24 cellular contexts compared by ENCODE assay signal in the genomic region with DNA sequence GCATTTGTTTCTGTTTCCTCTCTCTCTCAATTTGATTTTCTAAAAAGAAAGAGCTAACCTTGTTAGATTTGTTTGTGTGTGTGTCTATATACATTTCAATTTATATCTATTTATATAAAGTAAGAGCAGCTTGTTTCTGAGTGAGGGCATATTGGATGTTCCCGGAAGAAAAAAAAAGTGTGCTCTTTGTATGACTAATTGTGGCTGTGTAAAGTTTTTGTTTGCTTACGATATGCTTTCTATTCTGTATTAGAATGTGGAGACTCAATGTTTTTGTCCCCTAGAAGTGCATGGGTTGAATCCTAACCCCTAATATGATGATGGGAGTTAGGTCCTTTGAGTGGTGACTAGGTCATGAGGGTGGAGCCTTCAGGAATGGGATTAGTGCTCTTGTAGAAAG.
DNase-seq lines count a peak whose midpoint lies in the region; ATAC-seq and TF ChIP-seq lines count a peak whose summit lies in the region.
"Had no signal": no experiment of that assay in that cellular context is flagged by ENCODE, and none has a peak within 500 bp of the region (broad histone marks: within the 10 kb centered on the region; RNA-seq: fewer than 3 reads in every experiment).

No MANE protein-coding gene starts in this region.

- peak overlapping the region; percentile 11 to 31 for H3K4me3 Mint-ChIP-seq in activated T-cell treated with anti-CD3 and anti-CD28 coated beads, Interleukin-2, amount 50 U/mL, for 72 hours
- H3K4me3 Mint-ChIP-seq: activated naive CD8-positive, alpha-beta T cell treated with anti-CD3 and anti-CD28 coated beads, Interleukin-2, amount 10 ng/mL, durations not matched to agents 7 days and 5 days; HFFc6 had no signal

- TF ChIP-seq CTCF in choroid plexus epithelial cell (conservative IDR thresholded peaks at IDR 0.05; ENCODE audit: low read depth, low read length) = no peak
- no peak for TF ChIP-seq CTCF in Peyer's patch (IDR thresholded peaks at IDR 0.05)

- H3K4me1 ChIP-seq in Peyer's patch = peaks cover 0 to 6% (median 0%) of the 10 kb centered on the region in 4 donors

- no peaks in the 10 kb centered on the region for H3K9me3 Mint-ChIP-seq in activated T-cell treated with anti-CD3 and anti-CD28 coated beads, Interleukin-2, amount 50 U/mL, for 72 hours
- H3K9me3 Mint-ChIP-seq: activated naive CD8-positive, alpha-beta T cell treated with anti-CD3 and anti-CD28 coated beads, Interleukin-2, amount 10 ng/mL, durations not matched to agents 7 days and 5 days; HFFc6 had no signal

- peaks cover 78% of the 10 kb centered on the region for H3K4me1 Mint-ChIP-seq in activated T-cell treated with anti-CD3 and anti-CD28 coated beads, Interleukin-2, amount 50 U/mL, for 72 hours (ENCODE audit: low read depth)

- ATAC-seq in activated T-cell treated with anti-CD3 and anti-CD28 coated beads, Interleukin-2, amount 50 U/mL, for 72 hours (replicated peaks in 1 of 2) = peak; percentile 34 to 46
- peak; percentile 33 for ATAC-seq in HG03442 (IDR thresholded peaks at IDR 0.05; ENCODE audit: unreplicated experiment)
- ATAC-seq in stimulated activated naive CD8-positive, alpha-beta T cell treated with anti-CD3 and anti-CD28 coated beads, Interleukin-15, Interleukin-2, amounts not matched to agents 100 U/mL and 50 U/mL, for 24 hours = peak; percentile 12
- no peak for ATAC-seq in HG03378 (IDR thresholded peaks at IDR 0.05; ENCODE audit: unreplicated experiment)
- ATAC-seq: esophagus mucosa, lower lobe of right lung, Panc1, sciatic nerve had no signal

- peak overlapping the region; percentile 80 for H3K27ac Mint-ChIP-seq in activated T-cell treated with anti-CD3 and anti-CD28 coated beads, Interleukin-2, amount 50 U/mL, for 72 hours
- H3K27ac Mint-ChIP-seq: activated naive CD8-positive, alpha-beta T cell treated with anti-CD3 and anti-CD28 coated beads, Interleukin-2, amount 10 ng/mL, durations not matched to agents 7 days and 5 days; HFFc6 had no signal

- H3K4me3 ChIP-seq in choroid plexus epithelial cell (ENCODE audit: low read depth, low read length) = no peak overlapping the region
- no peak overlapping the region for H3K4me3 ChIP-seq in Peyer's patch
- H3K4me3 ChIP-seq: cardiac muscle cell, lower lobe of right lung, ovary, SK-N-MC, stomach had no signal

- DNase-seq in activated T-cell treated with anti-CD3 and anti-CD28 coated beads, Interleukin-2, amount 50 U/mL, for 72 hours = no peak
- DNase-seq in activated T-cell treated with anti-CD3 and anti-CD28 coated beads, Interleukin-2, amount 50 U/mL, for 48 hours = no peak
- peak; percentile 57 for DNase-seq in choroid plexus epithelial cell (ENCODE audit: low read depth)
- no peak for DNase-seq in stimulated activated naive CD8-positive, alpha-beta T cell treated with anti-CD3 and anti-CD28 coated beads, Interleukin-15, Interleukin-2, amounts not matched to agents 100 U/mL and 50 U/mL, for 24 hours
- no peak for DNase-seq in Peyer's patch
- DNase-seq in activated gamma-delta T cell (lab: John Stamatoyannopoulos, UW) = no peak
- DNase-seq: activated CD4-positive, CD25-positive, alpha-beta regulatory T cell treated with anti-CD3 and anti-CD28 coated beads, Interleukin-2, amount 50 U/mL, for 72 hours; activated naive CD8-positive, alpha-beta T cell treated with anti-CD3 and anti-CD28 coated beads, Interleukin-2, amount 10 ng/mL, durations not matched to agents 7 days and 5 days; DMS 273 treated with DMSO at 0.1 percent for 48 hours; glutamatergic neuron; HFFc6; lower lobe of right lung; NCI-H1436 treated with DMSO at 0.1 percent for 48 hours; ovary; stimulated activated CD4-positive, alpha-beta T cell treated with anti-CD3 and anti-CD28 coated beads, Interleukin-1b, Interleukin-23, amount 100 ng/mL, for 48 hours; stomach had no signal

- no peaks in the 10 kb centered on the region for H3K27me3 ChIP-seq in Peyer's patch
- H3K27me3 ChIP-seq: cardiac muscle cell, ovary, stomach had no signal

- no peaks in the 10 kb centered on the region for H3K36me3 Mint-ChIP-seq in activated T-cell treated with anti-CD3 and anti-CD28 coated beads, Interleukin-2, amount 50 U/mL, for 72 hours (ENCODE audit: insufficient read depth in 2 of 2)
- H3K36me3 Mint-ChIP-seq: activated naive CD8-positive, alpha-beta T cell treated with anti-CD3 and anti-CD28 coated beads, Interleukin-2, amount 10 ng/mL, durations not matched to agents 7 days and 5 days had no signal

- no peaks in the 10 kb centered on the region for H3K36me3 ChIP-seq in Peyer's patch
- H3K36me3 ChIP-seq: cardiac muscle cell, lower lobe of right lung, ovary, stomach had no signal

- no peaks in the 10 kb centered on the region for H3K27me3 Mint-ChIP-seq in activated T-cell treated with anti-CD3 and anti-CD28 coated beads, Interleukin-2, amount 50 U/mL, for 72 hours (ENCODE audit: low read depth)
- H3K27me3 Mint-ChIP-seq: activated naive CD8-positive, alpha-beta T cell treated with anti-CD3 and anti-CD28 coated beads, Interleukin-2, amount 10 ng/mL, durations not matched to agents 7 days and 5 days had no signal

- H3K9me3 ChIP-seq in Peyer's patch = no peaks in the 10 kb centered on the region
- H3K9me3 ChIP-seq: lower lobe of right lung, ovary, stomach had no signal

- no peak overlapping the region for H3K27ac ChIP-seq in Peyer's patch
- H3K27ac ChIP-seq: C4-2B, cardiac muscle cell, lower lobe of right lung, ovary, SK-N-MC had no signal

- TF ChIP-seq POLR2A in Peyer's patch (IDR thresholded peaks at IDR 0.05) = no peak
